In genomic region chr11:12599408-12600143, GRCh38 we compare ENCODE assay signal across 8 cellular contexts.
DNase-seq lines count a peak whose midpoint lies in the region; ATAC-seq and TF ChIP-seq lines count a peak whose summit lies in the region.

No MANE protein-coding gene starts in this region.

- no peaks in the 10 kb centered on the region for H3K9me2 ChIP-seq in DOHH2 (replicated peaks; ENCODE audit: control insufficient read depth, low read length)

- CTCF ChIA-PET in Panc1 (lab: Charles Lee): interaction anchor here (0.9 to 1.0 kb wide), 2 partner anchors 214 to 289 kb away, joined by 3 to 6 read pairs; no protein-coding TSS in a partner anchor

- ATAC-seq in HG02759 (IDR thresholded peaks at IDR 0.05; ENCODE audit: unreplicated experiment): peak; percentile 60
- ATAC-seq in Panc1: peak; percentile 95
- no peak for ATAC-seq in GM21717 (IDR thresholded peaks at IDR 0.05; ENCODE audit: unreplicated experiment)

- H3K9me3 ChIP-seq in DOHH2 (ENCODE audit: control insufficient read depth, insufficient read depth, low read length): no peaks in the 10 kb centered on the region
- no peaks in the 10 kb centered on the region for H3K9me3 ChIP-seq in Panc1 (ENCODE audit: control insufficient read depth, insufficient read depth, low read depth, low read length)
- no peaks in the 10 kb centered on the region for H3K9me3 ChIP-seq in adrenal gland (replicated peaks in 1 of 3)

- no peak overlapping the region for H3K4me2 ChIP-seq in DOHH2 (ENCODE audit: low read length)

- DNase-seq in Panc1 (ENCODE audit: low read depth, low spot score) (no peak), adrenal gland (peak; percentile 56 to 78 (median 64)), inferior parietal cortex (ENCODE audit: extremely low spot score) (peak; percentile 27), NCI-H2196 treated with DMSO at 0.1 percent for 48 hours (lab: John Stamatoyannopoulos, UW; ENCODE audit: unreplicated experiment) (no peak)
- peak; percentile 12 to 38 (median 22) for DNase-seq in stimulated activated CD4-positive, alpha-beta T cell treated with anti-CD3 and anti-CD28 coated beads, TNF-alpha, amount 100 ng/mL, for 48 hours (ENCODE audit: low read depth in 3 of 3)

- in situ Hi-C loops in Panc1 (cut with HindIII; ENCODE audit: low pct_unique_long_range_greater_than_20kb, low sequenced_read_pairs): no loop called here

- H3K27me3 ChIP-seq in DOHH2 (ENCODE audit: control insufficient read depth, low read length) (no peaks in the 10 kb centered on the region), Panc1 (ENCODE audit: control insufficient read depth, insufficient read depth, low read length) (no peaks in the 10 kb centered on the region), adrenal gland (no peaks in the 10 kb centered on the region)

- no peaks in the 10 kb centered on the region for H3F3A ChIP-seq in DOHH2 (ENCODE audit: control insufficient read depth, insufficient read depth)

- H3K36me3 ChIP-seq in DOHH2 (ENCODE audit: control insufficient read depth, low read length): no peaks in the 10 kb centered on the region
- H3K36me3 ChIP-seq in Panc1 (ENCODE audit: control insufficient read depth, insufficient read depth, low read length): no peaks in the 10 kb centered on the region
- no peaks in the 10 kb centered on the region for H3K36me3 ChIP-seq in adrenal gland (replicated peaks in 1 of 2)

- no peaks in the 10 kb centered on the region for H3K79me2 ChIP-seq in DOHH2 (ENCODE audit: control insufficient read depth, low read length)

- intact Hi-C loops in Panc1 (cut with micrococcal nuclease; ENCODE audit: unreplicated experiment): loop anchor here (5.0 kb wide), 1 partner anchor 293 kb away; no protein-coding TSS in a partner anchor
- intact Hi-C loops in adrenal gland (cut with DNase I): loop anchor here (2.0 to 10.0 kb wide), 2 partner anchors 285 to 289 kb away; no protein-coding TSS in a partner anchor

- WGBS in adrenal gland, 4 donors: 30 to 52% (median 39%) methylated on average over 10 to 15 of the region's 15 CpGs

- no TSS peak for BruUV-seq in Panc1 (replicated peaks; lab: Mats Ljungman, UMichigan)

- TF ChIP-seq POLR2A in adrenal gland (IDR thresholded peaks at IDR 0.05): no peak

- H3K4me1 ChIP-seq in DOHH2 (ENCODE audit: control insufficient read depth, low read length): no peaks in the 10 kb centered on the region
- no peaks in the 10 kb centered on the region for H3K4me1 ChIP-seq in Panc1 (ENCODE audit: control insufficient read depth, insufficient read depth, low read length)
- peaks cover 0 to 8% of the 10 kb centered on the region in 2 donors for H3K4me1 ChIP-seq in adrenal gland (replicated peaks in 1 of 2)

- H3K4me3 ChIP-seq in DOHH2 (ENCODE audit: low read length): no peak overlapping the region
- H3K4me3 ChIP-seq in Panc1 (ENCODE audit: low read depth in 2 of 2, low read length in 2 of 2): no peak overlapping the region
- no peak overlapping the region for H3K4me3 ChIP-seq in adrenal gland

- H3K27ac ChIP-seq in DOHH2 (ENCODE audit: low read depth, low read length) (no peak overlapping the region), Panc1 (ENCODE audit: low read length) (no peak overlapping the region), adrenal gland (no peak overlapping the region)

- no peaks in the 10 kb centered on the region for H4K20me1 ChIP-seq in DOHH2 (ENCODE audit: control insufficient read depth, insufficient read depth, low read depth, low read length)

- POLR2A ChIA-PET in Panc1 (lab: Charles Lee): no interaction called here

- TF ChIP-seq CTCF in DOHH2 (IDR thresholded peaks at IDR 0.05; ENCODE audit: low read depth, low read length, poor library complexity, severe bottlenecking): peak; percentile 85
- peak; percentile 95 for TF ChIP-seq CTCF in Panc1 (IDR thresholded peaks at IDR 0.05)
- TF ChIP-seq CTCF in adrenal gland (IDR thresholded peaks at IDR 0.05): peak; percentile 62 to 83 (median 78)

Comparison
In these comparisons a context has a peak if more than half of its experiments do, and no peak if none do; other contexts are left out.
1. DNase-seq: peak in adrenal gland (7 of 7), inferior parietal cortex (single experiment) and stimulated activated CD4-positive, alpha-beta T cell treated with anti-CD3 and anti-CD28 coated beads, TNF-alpha, amount 100 ng/mL, for 48 hours (3 of 3); none in Panc1 (single experiment) and NCI-H2196 treated with DMSO at 0.1 percent for 48 hours (single experiment).
2. Peak in every context shown above with its lines, with median percentiles within 50 percentile points of each other: CTCF ChIP-seq.